ENCODE assay signal across 8 cellular contexts in genomic region chr3:126654571-126655393, GRCh38.
A peak's percentile ranks its signal among the peaks of the same experiment; 100 is the strongest.
DNase-seq lines count a peak whose midpoint lies in the region; ATAC-seq and TF ChIP-seq lines count a peak whose summit lies in the region.

Gene TXNRD3 (minus strand): TSS chr3:126655124.

- peaks cover 7% of the 10 kb centered on the region for H3K4me1 Mint-ChIP-seq in activated naive CD4-positive, alpha-beta T cell treated with anti-CD3 and anti-CD28 coated beads, Interleukin-2, amount 10 ng/mL, durations not matched to agents 7 days and 5 days

- TF ChIP-seq CTCF in neutrophil (IDR thresholded peaks at IDR 0.05): no peak

- CTCF ChIA-PET in activated naive CD4-positive, alpha-beta T cell treated with anti-CD3 and anti-CD28 coated beads, Interleukin-2, amount 10 ng/mL, durations not matched to agents 7 days and 5 days (lab: Charles Lee): interaction anchor here (1.0 to 1.3 kb wide), 2 partner anchors 42 to 132 kb away, joined by 3 to 4 read pairs; no protein-coding TSS in a partner anchor

- H3K9ac ChIP-seq in stomach smooth muscle (ENCODE audit: low read length in 2 of 2): peak within 1 kb of the TSS; percentile 67 to 86

- no peak within 1 kb of the TSS for H3K27ac ChIP-seq in neutrophil
- no peak within 1 kb of the TSS for H3K27ac ChIP-seq in stomach smooth muscle (ENCODE audit: low read length)

- peaks cover 51% of the 10 kb centered on the region for H3K27me3 ChIP-seq in neutrophil
- H3K27me3 ChIP-seq in stomach smooth muscle (ENCODE audit: control insufficient read depth in 1 of 2, insufficient read depth in 2 of 2, low read length in 2 of 2): peaks cover 0 to 3% of the 10 kb centered on the region in 2 donors

- no peaks in the 10 kb centered on the region for H3K36me3 ChIP-seq in neutrophil
- no peaks in the 10 kb centered on the region for H3K36me3 ChIP-seq in stomach smooth muscle (ENCODE audit: control insufficient read depth in 2 of 2, insufficient read depth in 2 of 2, low read length in 2 of 2)

- H3K9me3 Mint-ChIP-seq in activated naive CD4-positive, alpha-beta T cell treated with anti-CD3 and anti-CD28 coated beads, Interleukin-2, amount 10 ng/mL, durations not matched to agents 7 days and 5 days: peaks cover 9% of the 10 kb centered on the region

- ATAC-seq in HG02798 (IDR thresholded peaks at IDR 0.05; ENCODE audit: poor library complexity, unreplicated experiment): no peak

- H3K4me3 ChIP-seq in neutrophil (ENCODE audit: low read depth in 1 of 2, low read length in 1 of 2) (peak within 1 kb of the TSS; percentile 56 to 59), stomach smooth muscle (ENCODE audit: low read length in 2 of 2) (peak within 1 kb of the TSS; percentile 71 to 82)

- H3K9me3 ChIP-seq in neutrophil (no peaks in the 10 kb centered on the region), stomach smooth muscle (ENCODE audit: control insufficient read depth in 2 of 2, low read length in 2 of 2) (no peaks in the 10 kb centered on the region)

- H3K4me1 ChIP-seq in neutrophil (ENCODE audit: control insufficient read depth in 1 of 2, insufficient read depth in 1 of 2, low read depth in 1 of 2, low read length in 1 of 2): peaks cover 8 to 9% of the 10 kb centered on the region in 2 experiments
- H3K4me1 ChIP-seq in stomach smooth muscle (ENCODE audit: control insufficient read depth, insufficient read depth, low read length): peaks cover 3% of the 10 kb centered on the region

- no peak within 1 kb of the TSS for H3K27ac Mint-ChIP-seq in activated naive CD4-positive, alpha-beta T cell treated with anti-CD3 and anti-CD28 coated beads, Interleukin-2, amount 10 ng/mL, durations not matched to agents 7 days and 5 days

- no peaks in the 10 kb centered on the region for H3K36me3 Mint-ChIP-seq in activated naive CD4-positive, alpha-beta T cell treated with anti-CD3 and anti-CD28 coated beads, Interleukin-2, amount 10 ng/mL, durations not matched to agents 7 days and 5 days

- H3K4me3 Mint-ChIP-seq in activated naive CD4-positive, alpha-beta T cell treated with anti-CD3 and anti-CD28 coated beads, Interleukin-2, amount 10 ng/mL, durations not matched to agents 7 days and 5 days: peak within 1 kb of the TSS; percentile 77

- peaks cover 34% of the 10 kb centered on the region for H3K27me3 Mint-ChIP-seq in activated naive CD4-positive, alpha-beta T cell treated with anti-CD3 and anti-CD28 coated beads, Interleukin-2, amount 10 ng/mL, durations not matched to agents 7 days and 5 days

- DNase-seq in C1 segment of cervical spinal cord (lab: John Stamatoyannopoulos, UW): peak in 13 of 14 donors; percentile 15 to 81 (median 66)
- peak; percentile 71 for DNase-seq in HuH-7 (ENCODE audit: low spot score)
- DNase-seq in RPMI8226: peak; percentile 82
- peak; percentile 80 for DNase-seq in activated naive CD4-positive, alpha-beta T cell treated with anti-CD3 and anti-CD28 coated beads, Interleukin-2, amount 10 ng/mL, durations not matched to agents 7 days and 5 days
- peak; percentile 50 for DNase-seq in germinal center (ENCODE audit: low spot score)
